Comparison of ENCODE assay signal across 32 cellular contexts in genomic region chr11:18168372-18168771, GRCh38. TPM values are rescaled to one million over a fixed set of nuclear protein-coding genes. Genes with fewer than 3 reads are reported as not detected.
DNase-seq lines count a peak whose midpoint lies in the region; ATAC-seq, FAIRE-seq and TF ChIP-seq lines count a peak whose summit lies in the region.
"Had no signal": no experiment of that assay in that cellular context is flagged by ENCODE, and none has a peak within 500 bp of the region (broad histone marks: within the 10 kb centered on the region; RNA-seq: fewer than 3 reads in every experiment).

No MANE protein-coding gene starts in this region.

- H3K9ac ChIP-seq in mammary epithelial cell (ENCODE audit: insufficient read depth, low read length): no peak overlapping the region
- H3K9ac ChIP-seq in H1 (replicated peaks in 1 of 4; ENCODE audit: extremely low read depth in 1 of 4, low read depth in 3 of 4, low read length in 3 of 4): no peak overlapping the region
- no peak overlapping the region for H3K9ac ChIP-seq in keratinocyte (ENCODE audit: control insufficient read depth, extremely low read depth, insufficient read depth, low read length)
- H3K9ac ChIP-seq: BLaER1 had no signal

- H3K36me3 ChIP-seq in mammary epithelial cell (ENCODE audit: insufficient read depth, low read length): no peaks in the 10 kb centered on the region
- no peaks in the 10 kb centered on the region for H3K36me3 ChIP-seq in breast epithelium
- H3K36me3 ChIP-seq in H1 (ENCODE audit: control insufficient read depth in 2 of 4, insufficient read depth in 4 of 4, low read length in 3 of 4): no peaks in the 10 kb centered on the region
- H3K36me3 ChIP-seq in keratinocyte (ENCODE audit: control insufficient read depth in 2 of 2, extremely low read depth in 1 of 2, insufficient read depth in 2 of 2, low read length in 2 of 2): no peaks in the 10 kb centered on the region
- H3K36me3 ChIP-seq: BE2C, BLaER1 had no signal

- H3K56ac ChIP-seq in H1 (replicated peaks; ENCODE audit: insufficient read length, low read depth, low read length): no peak overlapping the region

- H4K8ac ChIP-seq in H1 (ENCODE audit: extremely low read depth, insufficient read depth, low read length): no peak overlapping the region

- H4K91ac ChIP-seq in H1 (replicated peaks; ENCODE audit: insufficient read length, low read length): no peak overlapping the region

- in situ Hi-C loops in mammary epithelial cell (cut with MboI; ENCODE audit: low sequenced_read_pairs in 2 of 2): no loop called here

- dilution Hi-C loops in mammary epithelial cell (cut with HindIII; ENCODE audit: low sequenced_read_pairs) (loop anchor here (5.0 kb wide), 1 partner anchor 54 kb away; no protein-coding TSS in a partner anchor), keratinocyte (cut with MboI; ENCODE audit: extremely low pct_ligation_motif_present, low sequenced_read_pairs) (no loop called here)

- H3K4me1 ChIP-seq in mammary epithelial cell (ENCODE audit: insufficient read depth, low read length) (peaks cover 8% of the 10 kb centered on the region), breast epithelium (no peaks in the 10 kb centered on the region), H1 (replicated peaks in 1 of 4; ENCODE audit: control insufficient read depth in 3 of 4, insufficient read depth in 4 of 4, low read length in 3 of 4) (no peaks in the 10 kb centered on the region), keratinocyte (ENCODE audit: control insufficient read depth, extremely low read depth, insufficient read depth, low read length) (peaks cover 8% of the 10 kb centered on the region)
- H3K4me1 ChIP-seq: BE2C, BLaER1 had no signal

- H3K27ac ChIP-seq in mammary epithelial cell (ENCODE audit: insufficient read depth, low read depth, low read length) (no peak overlapping the region), breast epithelium (no peak overlapping the region), H1 (ENCODE audit: low read depth, low read length) (no peak overlapping the region), keratinocyte (ENCODE audit: control insufficient read depth, insufficient read depth, low read length) (no peak overlapping the region)
- H3K27ac ChIP-seq: 22Rv1, BLaER1 had no signal

- H3K27me3 ChIP-seq in mammary epithelial cell (ENCODE audit: insufficient read depth, low read length): no peaks in the 10 kb centered on the region
- H3K27me3 ChIP-seq in breast epithelium: no peaks in the 10 kb centered on the region
- H3K27me3 ChIP-seq in H1 (replicated peaks in 1 of 4; ENCODE audit: control insufficient read depth in 3 of 4, extremely low read depth in 1 of 4, insufficient read depth in 3 of 4, low read length in 3 of 4): no peaks in the 10 kb centered on the region
- H3K27me3 ChIP-seq in keratinocyte (ENCODE audit: control insufficient read depth, extremely low read depth, insufficient read depth, low read length): no peaks in the 10 kb centered on the region
- H3K27me3 ChIP-seq: BE2C, BLaER1 had no signal

- no peak overlapping the region for H2BK120ac ChIP-seq in H1 (replicated peaks; ENCODE audit: low read depth, low read length)

- H3K14ac ChIP-seq in H1 (ENCODE audit: insufficient read length): no peak overlapping the region

- H2AK5ac ChIP-seq in H1 (ENCODE audit: low read depth, low read length): no peak overlapping the region

- FAIRE-seq in H1 (lab: Jason Lieb, UNC) (no peak), keratinocyte (lab: Jason Lieb, UNC) (peak; percentile 81)
- FAIRE-seq: GM12878, GM12892, GM18507, GM19239 had no signal

- POLR2A ChIA-PET in H1 (lab: Charles Lee; ENCODE audit: partially characterized antibody): no interaction called here

- H3K23ac ChIP-seq in H1 (ENCODE audit: insufficient read length): no peak overlapping the region

- H3K79me1 ChIP-seq in H1 (ENCODE audit: low read depth, low read length): no peaks in the 10 kb centered on the region

- WGBS in mammary epithelial cell (ENCODE audit: low coverage, missing lambda C conversion rate): 40% methylated on average over 1 of the region's 1 CpG
- WGBS in H1 (ENCODE audit: extremely low coverage in 1 of 2, insufficient coverage in 1 of 2, insufficient read length in 1 of 2, insufficient replicate concordance in 2 of 2, low coverage in 1 of 2, low lambda C conversion rate in 2 of 2, missing lambda C conversion rate in 1 of 2), 2 experiments: 86% methylated on average over 1 of the region's 1 CpG; no CpG with 5 or more reads in 1 of the 2 experiments

- no peak overlapping the region for H2BK15ac ChIP-seq in H1 (ENCODE audit: low read length)

- TF ChIP-seq RAD21 in H1 (IDR thresholded peaks at IDR 0.05 in 1 of 2, conservative IDR thresholded peaks at IDR 0.05 in 1 of 2; ENCODE audit: low read depth in 2 of 2, low read length in 2 of 2): no peak

- no peak for TF ChIP-seq EP300 in H1 (IDR thresholded peaks at IDR 0.05; ENCODE audit: borderline replicate concordance in 1 of 2, low read depth in 2 of 2, low read length in 2 of 2)

- no peak overlapping the region for H4K5ac ChIP-seq in H1 (ENCODE audit: insufficient read length, low read depth, low read length)

- H3K4me3 ChIP-seq in mammary epithelial cell (replicated peaks in 1 of 3; ENCODE audit: insufficient read depth in 1 of 3, low read depth in 2 of 3, low read length in 3 of 3) (no peak overlapping the region), breast epithelium (no peak overlapping the region), H1 (ENCODE audit: extremely low read depth in 1 of 4, insufficient read depth in 2 of 4, low read depth in 3 of 4, low read length in 4 of 4) (no peak overlapping the region), keratinocyte (ENCODE audit: control insufficient read depth in 2 of 3, extremely low read depth in 1 of 3, insufficient read depth in 2 of 3, low read depth in 1 of 3, low read length in 3 of 3) (no peak overlapping the region)
- H3K4me3 ChIP-seq: BLaER1, GM12878 had no signal

- TF ChIP-seq CTCF in mammary epithelial cell (conservative IDR thresholded peaks at IDR 0.05 in 1 of 2, IDR thresholded peaks at IDR 0.05 in 1 of 2; ENCODE audit: extremely low read depth in 1 of 2, insufficient read depth in 1 of 2, low read depth in 1 of 2, low read length in 2 of 2) (no peak), breast epithelium (IDR thresholded peaks at IDR 0.05) (no peak), H1 (IDR thresholded peaks at IDR 0.05; ENCODE audit: control extremely low read depth in 1 of 3, insufficient read depth in 1 of 3, low read depth in 1 of 3, low read length in 3 of 3) (no peak), keratinocyte (optimal IDR thresholded peaks at IDR 0.05 in 1 of 3, IDR thresholded peaks at IDR 0.05 in 1 of 3, conservative IDR thresholded peaks at IDR 0.05 in 1 of 3; ENCODE audit: extremely low read depth in 1 of 3, insufficient read depth in 2 of 3, low read length in 3 of 3) (no peak)

- CTCF ChIA-PET in mammary epithelial cell (lab: Charles Lee; ENCODE audit: low non-redundant PET) (no interaction called here), H1 (lab: Charles Lee; ENCODE audit: partially characterized antibody) (interaction anchor here (1.0 to 7.1 kb wide), 2 partner anchors 36 to 53 kb away, joined by 7 to 43 read pairs; no protein-coding TSS in a partner anchor)

- H2BK20ac ChIP-seq in H1 (ENCODE audit: low read length): no peak overlapping the region

- no TSS peak for BruUV-seq in mammary epithelial cell (replicated peaks; lab: Mats Ljungman, UMichigan)

- H3K79me2 ChIP-seq in mammary epithelial cell (ENCODE audit: insufficient read depth, low read length) (no peaks in the 10 kb centered on the region), H1 (ENCODE audit: control insufficient read depth in 1 of 2, insufficient read depth in 2 of 2, low read length in 2 of 2) (no peaks in the 10 kb centered on the region), keratinocyte (ENCODE audit: control insufficient read depth, insufficient read depth, low read length) (no peaks in the 10 kb centered on the region)

- ATAC-seq in GM18868 (IDR thresholded peaks at IDR 0.05; ENCODE audit: unreplicated experiment): no peak
- ATAC-seq: GM12878 had no signal

- H2AFZ ChIP-seq in mammary epithelial cell (ENCODE audit: low read depth, low read length) (peak overlapping the region; percentile 10), H1 (ENCODE audit: low read length) (peak overlapping the region; percentile 50; the same call in 1 of the 2 replicates), keratinocyte (ENCODE audit: control insufficient read depth, low read length) (peak overlapping the region; percentile 23)

- DNase-seq in mammary epithelial cell (peak; percentile 52), breast epithelium (ENCODE audit: low spot score in 2 of 2) (no peak), H1 (ENCODE audit: low read depth in 1 of 2, low spot score in 2 of 2) (no peak), keratinocyte (ENCODE audit: low read depth, low spot score) (no peak)
- no peak for DNase-seq in stimulated activated CD4-positive, alpha-beta T cell treated with anti-CD3 and anti-CD28 coated beads, Interleukin-15, amount 100 ng/mL, for 24 hours
- DNase-seq: ACHN; BE2C; C1 segment of cervical spinal cord; CD4-positive, alpha-beta memory T cell; CD4-positive, CD25-positive, alpha-beta regulatory T cell; CD8-positive, alpha-beta memory T cell; COR-L47; DMS 273 treated with DMSO at 0.1 percent for 48 hours; DMS153; DMS53; DMS79; DND-41; EL; GDM1 had no signal

- H2BK5ac ChIP-seq in H1 (ENCODE audit: low read depth, low read length): no peak overlapping the region

- H2BK12ac ChIP-seq in H1 (ENCODE audit: low read depth, low read length): no peak overlapping the region

- H3K9me1 ChIP-seq in keratinocyte (ENCODE audit: control insufficient read depth, extremely low read depth, insufficient read depth, low read length): no peaks in the 10 kb centered on the region

- H3K4ac ChIP-seq in H1 (replicated peaks; ENCODE audit: insufficient read length, low read depth, low read length): no peak overlapping the region

- H3K18ac ChIP-seq in H1 (ENCODE audit: extremely low read depth, low read length): no peak overlapping the region

- H4K20me1 ChIP-seq in mammary epithelial cell (ENCODE audit: insufficient read depth, low read length) (no peaks in the 10 kb centered on the region), H1 (replicated peaks in 1 of 2; ENCODE audit: control insufficient read depth in 1 of 2, insufficient read depth in 2 of 2, low read length in 2 of 2) (no peaks in the 10 kb centered on the region), keratinocyte (ENCODE audit: control insufficient read depth, extremely low read depth, insufficient read depth, low read length) (no peaks in the 10 kb centered on the region)
- H4K20me1 ChIP-seq: BLaER1 had no signal

- intact Hi-C loops in mammary epithelial cell (cut with micrococcal nuclease) (no loop called here), breast epithelium (cut with DNase I; ENCODE audit: low total_unique reads) (no loop called here)

- H3K23me2 ChIP-seq in H1 (ENCODE audit: low read depth, low read length): no peaks in the 10 kb centered on the region

- TF ChIP-seq POLR2A in breast epithelium (IDR thresholded peaks at IDR 0.05): no peak
- no peak for TF ChIP-seq POLR2A in H1 (IDR thresholded peaks at IDR 0.05; ENCODE audit: control extremely low read depth in 1 of 2, low read depth in 2 of 2, low read length in 2 of 2)

- no peaks in the 10 kb centered on the region for H3K9me3 ChIP-seq in mammary epithelial cell (replicated peaks; ENCODE audit: insufficient read depth, low read length)
- peaks cover 4 to 6% of the 10 kb centered on the region in 2 donors for H3K9me3 ChIP-seq in breast epithelium
- H3K9me3 ChIP-seq in H1 (ENCODE audit: insufficient read depth in 2 of 2, low read depth in 1 of 2, low read length in 1 of 2): no peaks in the 10 kb centered on the region
- H3K9me3 ChIP-seq in keratinocyte (ENCODE audit: control insufficient read depth, low read depth, low read length): no peaks in the 10 kb centered on the region
- H3K9me3 ChIP-seq: BE2C had no signal

- no peak overlapping the region for H3K4me2 ChIP-seq in mammary epithelial cell (ENCODE audit: insufficient read depth, low read depth, low read length)
- H3K4me2 ChIP-seq in H1 (ENCODE audit: insufficient read depth in 1 of 2, low read depth in 2 of 2, low read length in 2 of 2): no peak overlapping the region
- peak overlapping the region; percentile 12 for H3K4me2 ChIP-seq in keratinocyte (ENCODE audit: control insufficient read depth, extremely low read depth, insufficient read depth, low read depth, low read length)
- H3K4me2 ChIP-seq: BLaER1 had no signal

RNA-seq across cellular contexts. Expression of gene MRGPRX4, which starts 4.3 kb away (rescaled TPM):
- total RNA-seq in mammary epithelial cell (1 to 10 TPM in 1 of 2 donors, under 1 TPM in 1; 0.33 to 1.2 TPM), breast epithelium (not detected)
- polyA plus RNA-seq in mammary epithelial cell (1.2 TPM), H1 (2011; rRNA removed) (not detected in 2 replicates), keratinocyte (0.05 to 0.18 TPM (median 0.08 TPM) in 3 replicates)
- polyA minus RNA-seq in mammary epithelial cell (not detected), keratinocyte (0.36 to 0.67 TPM in 2 of 3 replicates, not detected in the other)
- total RNA-seq in H1 (2021; fragmentation: NEBNext Ultra II Directional; extraction: Animal tissue kit (Norgen Biotek cat#: 25700)): not detected in 2 replicates
- not detected for polyA plus RNA-seq in H1 (2011; cell fraction: cytosol; rRNA removed)
- not detected for polyA plus RNA-seq in H1 (2011; cell fraction: nucleus; rRNA removed)
- polyA plus RNA-seq in H1 (2012, experiment 1 of 2): not detected in 4 replicates
- polyA plus RNA-seq in H1 (2012, experiment 2 of 2): not detected
- not detected for polyA plus RNA-seq in H1 (2013, experiment 1 of 2)
- not detected for polyA plus RNA-seq in H1 (2013, experiment 2 of 2)
- polyA minus RNA-seq in H1 (2011; rRNA and poly(A)+ RNA removed): not detected in 2 replicates
- polyA minus RNA-seq in H1 (2011; cell fraction: cytosol; rRNA and poly(A)+ RNA removed): not detected
- polyA minus RNA-seq in H1 (2011; cell fraction: nucleus; rRNA and poly(A)+ RNA removed): not detected
- not detected for polyA plus RNA-seq in keratinocyte (2011; ENCODE audit: low read depth)
- polyA plus RNA-seq in keratinocyte (2011; cell fraction: cytosol; rRNA removed): 0.16 TPM in 2 replicates
- 0.48 and 0.63 TPM in 2 replicates for polyA plus RNA-seq in keratinocyte (2011; cell fraction: nucleus; rRNA removed)
- polyA plus RNA-seq in keratinocyte (2012; ENCODE audit: low replicate concordance): 0.15 TPM in 1 of 2 replicates, not detected in the other
- not detected for polyA minus RNA-seq in keratinocyte (2011; cell fraction: cytosol; rRNA and poly(A)+ RNA removed)
- polyA minus RNA-seq in keratinocyte (2011; cell fraction: nucleus; rRNA and poly(A)+ RNA removed): not detected in 2 replicates
- total RNA-seq: A172; A673; CD4-positive, alpha-beta memory T cell; CD4-positive, CD25-positive, alpha-beta regulatory T cell; CD8-positive, alpha-beta memory T cell; Daoy; G401; GM12878 had no signal
- polyA plus RNA-seq: AG04450; CD14-positive monocyte; CD4-positive, alpha-beta memory T cell; CD4-positive, CD25-positive, alpha-beta regulatory T cell; CD8-positive, alpha-beta memory T cell; GM12878 had no signal

RNA-seq across cellular contexts. Expression of gene MRGPRX3, which starts 36.0 kb away (rescaled TPM):
- total RNA-seq in mammary epithelial cell (10 to 100 TPM in 1 of 2 donors, 1 to 10 TPM in 1; 5.8 to 33.4 TPM), breast epithelium (1 to 10 TPM in 2 of 3 donors, not detected in 1; 2.0 to 5.2 TPM)
- polyA plus RNA-seq in mammary epithelial cell (28.1 TPM), H1 (2011; rRNA removed) (not detected in 2 replicates), keratinocyte (2.9 to 5.2 TPM (median 3.1 TPM) in 3 replicates)
- polyA minus RNA-seq in mammary epithelial cell (9.8 TPM), keratinocyte (1.9 to 8.7 TPM (median 4.0 TPM) in 3 replicates)
- total RNA-seq in H1 (2021; fragmentation: NEBNext Ultra II Directional; extraction: Animal tissue kit (Norgen Biotek cat#: 25700)): not detected in 2 replicates
- not detected for polyA plus RNA-seq in H1 (2011; cell fraction: cytosol; rRNA removed)
- not detected for polyA plus RNA-seq in H1 (2011; cell fraction: nucleus; rRNA removed)
- not detected in 4 replicates for polyA plus RNA-seq in H1 (2012, experiment 1 of 2)
- polyA plus RNA-seq in H1 (2012, experiment 2 of 2): not detected
- not detected for polyA plus RNA-seq in H1 (2013, experiment 1 of 2)
- not detected for polyA plus RNA-seq in H1 (2013, experiment 2 of 2)
- not detected in 2 replicates for polyA minus RNA-seq in H1 (2011; rRNA and poly(A)+ RNA removed)
- not detected for polyA minus RNA-seq in H1 (2011; cell fraction: cytosol; rRNA and poly(A)+ RNA removed)
- not detected for polyA minus RNA-seq in H1 (2011; cell fraction: nucleus; rRNA and poly(A)+ RNA removed)
- polyA plus RNA-seq in keratinocyte (2011; ENCODE audit: low read depth): 0.64 TPM
- 2.0 and 2.2 TPM in 2 replicates for polyA plus RNA-seq in keratinocyte (2011; cell fraction: cytosol; rRNA removed)
- 9.5 and 11.5 TPM in 2 replicates for polyA plus RNA-seq in keratinocyte (2011; cell fraction: nucleus; rRNA removed)
- 0.23 and 2.2 TPM in 2 replicates for polyA plus RNA-seq in keratinocyte (2012; ENCODE audit: low replicate concordance)
- 4.2 TPM for polyA minus RNA-seq in keratinocyte (2011; cell fraction: cytosol; rRNA and poly(A)+ RNA removed)
- 3.9 and 9.1 TPM in 2 replicates for polyA minus RNA-seq in keratinocyte (2011; cell fraction: nucleus; rRNA and poly(A)+ RNA removed)
- total RNA-seq: A172; A673; CD4-positive, alpha-beta memory T cell; CD4-positive, CD25-positive, alpha-beta regulatory T cell; CD8-positive, alpha-beta memory T cell; Daoy; G401; GM12878 had no signal
- polyA plus RNA-seq: AG04450; CD14-positive monocyte; CD4-positive, alpha-beta memory T cell; CD4-positive, CD25-positive, alpha-beta regulatory T cell; CD8-positive, alpha-beta memory T cell; GM12878 had no signal
